In the genomic region with DNA sequence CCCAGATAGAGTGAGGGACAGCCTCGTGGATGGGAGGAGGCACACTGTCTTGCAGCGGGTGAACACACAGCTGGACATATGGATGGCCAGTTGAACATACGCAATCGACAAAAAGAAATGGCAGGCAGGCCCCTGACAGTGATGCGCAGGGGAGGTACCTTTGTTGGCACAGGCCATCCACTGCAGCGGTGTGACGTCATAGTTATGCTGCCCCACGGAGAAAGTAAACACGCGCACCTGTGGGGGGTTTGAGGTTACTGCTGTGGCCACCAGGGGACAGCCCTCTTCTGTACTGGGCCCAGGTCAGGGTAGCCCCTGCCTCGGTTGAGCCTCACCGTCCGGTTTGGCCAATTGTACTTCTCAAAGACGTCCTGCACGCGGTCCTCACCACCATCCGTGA, we compare ENCODE assay signal across 18 cellular contexts. TPM values are rescaled to one million over a fixed set of nuclear protein-coding genes. Genes with fewer than 3 reads are reported as not detected.
DNase-seq lines count a peak whose midpoint lies in the region; ATAC-seq, FAIRE-seq and TF ChIP-seq lines count a peak whose summit lies in the region.
"Had no signal": no experiment of that assay in that cellular context is flagged by ENCODE, and none has a peak within 500 bp of the region (broad histone marks: within the 10 kb centered on the region; RNA-seq: fewer than 3 reads in every experiment).

No MANE protein-coding gene starts in this region.

- H3K4me1 Mint-ChIP-seq in effector memory CD8-positive, alpha-beta T cell (ENCODE audit: low read depth in 2 of 2) = peaks cover 0 to 4% of the 10 kb centered on the region in 2 donors
- H3K4me1 Mint-ChIP-seq in neural crest cell = peaks cover 7% of the 10 kb centered on the region
- H3K4me1 Mint-ChIP-seq: B cell, IgD-negative memory B cell had no signal

- no peak for TF ChIP-seq CTCF in HepG2 (CRISPR knock-in tag; IDR thresholded peaks at IDR 0.05)
- TF ChIP-seq CTCF in right lobe of liver (IDR thresholded peaks at IDR 0.05) = no peak
- TF ChIP-seq CTCF in neural crest cell (conservative IDR thresholded peaks at IDR 0.05) = no peak
- no peak for TF ChIP-seq CTCF in thyroid gland (IDR thresholded peaks at IDR 0.05)

- H3K27me3 ChIP-seq in HepG2 (ENCODE audit: control insufficient read depth in 1 of 2, insufficient read depth in 2 of 2, low read length in 2 of 2) (peaks cover 9 to 29% of the 10 kb centered on the region in 2 experiments; a peak in 4 of 5 replicates), right lobe of liver (no peaks in the 10 kb centered on the region), thyroid gland (no peaks in the 10 kb centered on the region)
- H3K27me3 ChIP-seq: BLaER1 treated with 17β-estradiol and CSF1 and Interleukin-3, amounts not matched to agents 10 nM and 100 nM had no signal

- POLR2A ChIA-PET in HepG2 (lab: Yijun Ruan, JAX) = no interaction called here

- H3K4me3 Mint-ChIP-seq in effector memory CD8-positive, alpha-beta T cell = no peak overlapping the region
- H3K4me3 Mint-ChIP-seq in neural crest cell = no peak overlapping the region
- H3K4me3 Mint-ChIP-seq: B cell; CD8-positive, alpha-beta T cell; GM23338; IgD-negative memory B cell had no signal

- in situ Hi-C loops in HepG2 (cut with HindIII; ENCODE audit: extremely low pct_ligation_motif_present, low pct_unique_long_range_greater_than_20kb) = no loop called here

- no peak for ATAC-seq in HepG2
- ATAC-seq in right lobe of liver = no peak
- ATAC-seq in effector memory CD8-positive, alpha-beta T cell (replicated peaks) = no peak
- ATAC-seq: CD8-positive, alpha-beta T cell had no signal

- FAIRE-seq in HepG2 (lab: Jason Lieb, UNC) = no peak
- FAIRE-seq in urothelium cell line (lab: Jason Lieb, UNC) = peak; percentile 23

- H3K79me2 ChIP-seq in HepG2 (ENCODE audit: insufficient read depth, low read length) = no peaks in the 10 kb centered on the region

- 74% methylated on average over 10 of the region's 17 CpGs for WGBS in HepG2 (ENCODE audit: low lambda C conversion rate)
- 86% methylated on average over 10 of the region's 17 CpGs for WGBS in right lobe of liver (ENCODE audit: insufficient coverage, low coverage, low lambda C conversion rate, missing lambda C conversion rate)
- WGBS in thyroid gland, 2 donors = 91 to 95% methylated on average over 10 to 17 of the region's 17 CpGs

- TF ChIP-seq RAD21 in HepG2 (CRISPR knock-in tag; IDR thresholded peaks at IDR 0.05) = no peak

- H4K20me1 ChIP-seq in HepG2 (ENCODE audit: insufficient read depth, low read length) = no peaks in the 10 kb centered on the region
- H4K20me1 ChIP-seq: BLaER1 treated with 17β-estradiol and CSF1 and Interleukin-3, amounts not matched to agents 10 nM and 100 nM had no signal

- H3K27ac Mint-ChIP-seq in effector memory CD8-positive, alpha-beta T cell = peak overlapping the region; percentile 57 to 70
- H3K27ac Mint-ChIP-seq in neural crest cell (ENCODE audit: unreplicated experiment) = peak overlapping the region; percentile 78
- H3K27ac Mint-ChIP-seq: B cell; CD8-positive, alpha-beta T cell; GM23338; IgD-negative memory B cell had no signal

- TF ChIP-seq POLR2A in HepG2 (IDR thresholded peaks at IDR 0.05; ENCODE audit: insufficient read depth in 1 of 2, low read depth in 2 of 2, low read length in 2 of 2) (no peak), right lobe of liver (IDR thresholded peaks at IDR 0.05) (no peak), thyroid gland (IDR thresholded peaks at IDR 0.05) (no peak)

- H3K4me1 ChIP-seq in HepG2 (ENCODE audit: insufficient read depth, low read length) = peaks cover 16% of the 10 kb centered on the region
- no peaks in the 10 kb centered on the region for H3K4me1 ChIP-seq in right lobe of liver
- no peaks in the 10 kb centered on the region for H3K4me1 ChIP-seq in thyroid gland

- H3K9me3 ChIP-seq in HepG2 (ENCODE audit: low read length) = no peaks in the 10 kb centered on the region
- H3K9me3 ChIP-seq in right lobe of liver = no peaks in the 10 kb centered on the region
- no peaks in the 10 kb centered on the region for H3K9me3 ChIP-seq in thyroid gland
- H3K9me3 ChIP-seq: BLaER1 treated with 17β-estradiol and CSF1 and Interleukin-3, amounts not matched to agents 10 nM and 100 nM had no signal

- H3K36me3 ChIP-seq in HepG2 (replicated peaks in 1 of 2; ENCODE audit: control insufficient read depth in 1 of 2, insufficient read depth in 2 of 2, low read length in 2 of 2) (no peaks in the 10 kb centered on the region), right lobe of liver (no peaks in the 10 kb centered on the region), thyroid gland (no peaks in the 10 kb centered on the region)
- H3K36me3 ChIP-seq: BLaER1 treated with 17β-estradiol and CSF1 and Interleukin-3, amounts not matched to agents 10 nM and 100 nM had no signal

- no peak overlapping the region for H3K9ac ChIP-seq in HepG2 (ENCODE audit: insufficient read depth, low read depth, low read length)
- H3K9ac ChIP-seq: BLaER1 treated with 17β-estradiol and CSF1 and Interleukin-3, amounts not matched to agents 10 nM and 100 nM had no signal

- no peak overlapping the region for H2AFZ ChIP-seq in HepG2 (ENCODE audit: low read length)
- H2AFZ ChIP-seq: GM23338 had no signal

- CTCF ChIA-PET in HepG2 (lab: Yijun Ruan, JAX; ENCODE audit: low intra/inter-chr PET ratio, low total read pairs) = no interaction called here

- no peak overlapping the region for H3K4me2 ChIP-seq in HepG2 (ENCODE audit: low read depth, low read length)
- H3K4me2 ChIP-seq: BLaER1 treated with 17β-estradiol and CSF1 and Interleukin-3, amounts not matched to agents 10 nM and 100 nM; GM23338 had no signal

- intact Hi-C loops in HepG2 (cut with micrococcal nuclease; ENCODE audit: unreplicated experiment) = no loop called here
- intact Hi-C loops in right lobe of liver (cut with DNase I) = loop anchor here in 1 of 2 donors (10.0 kb wide), 1 partner anchor 156 kb away; no protein-coding TSS in a partner anchor
- intact Hi-C loops in thyroid gland (cut with DNase I) = no loop called here

- H3K27ac ChIP-seq in HepG2 (ENCODE audit: extremely low read length, insufficient read depth, low read length) = no peak overlapping the region
- no peak overlapping the region for H3K27ac ChIP-seq in right lobe of liver
- no peak overlapping the region for H3K27ac ChIP-seq in thyroid gland
- H3K27ac ChIP-seq: BLaER1 treated with 17β-estradiol and CSF1 and Interleukin-3, amounts not matched to agents 10 nM and 100 nM; HL-60 had no signal

- no TSS peak for BruUV-seq in HepG2 (replicated peaks; lab: Mats Ljungman, UMichigan)

- H3K9me3 Mint-ChIP-seq in effector memory CD8-positive, alpha-beta T cell = no peaks in the 10 kb centered on the region
- no peaks in the 10 kb centered on the region for H3K9me3 Mint-ChIP-seq in neural crest cell
- H3K9me3 Mint-ChIP-seq: CD8-positive, alpha-beta T cell; GM23338; IgD-negative memory B cell had no signal

- TF ChIP-seq EP300 in HepG2 (IDR thresholded peaks at IDR 0.05; ENCODE audit: low read depth in 2 of 2, low read length in 2 of 2) = no peak
- TF ChIP-seq EP300 in HepG2 (CRISPR knock-in tag; IDR thresholded peaks at IDR 0.05; ENCODE audit: borderline replicate concordance) = no peak

- peaks cover 3% of the 10 kb centered on the region for H3K36me3 Mint-ChIP-seq in effector memory CD8-positive, alpha-beta T cell (ENCODE audit: insufficient read depth)
- H3K36me3 Mint-ChIP-seq in neural crest cell (ENCODE audit: low read depth) = no peaks in the 10 kb centered on the region
- H3K36me3 Mint-ChIP-seq: CD8-positive, alpha-beta T cell; IgD-negative memory B cell had no signal

- no peak for DNase-seq in HepG2 (ENCODE audit: low spot score)
- no peak for DNase-seq in right lobe of liver
- no peak for DNase-seq in effector memory CD8-positive, alpha-beta T cell
- no peak for DNase-seq in neural crest cell (ENCODE audit: low read depth, low spot score)
- DNase-seq in urothelium cell line (ENCODE audit: low spot score) = no peak
- DNase-seq in NCI-H1105 (lab: John Stamatoyannopoulos, UW) = no peak
- no peak for DNase-seq in OCI-M1 (lab: John Stamatoyannopoulos, UW)
- DNase-seq in thyroid gland = no peak
- DNase-seq: 8988T; Calu3; CD8-positive, alpha-beta T cell; DMS79 treated with DMSO at 0.1 percent for 48 hours; GF-D8 had no signal

- H3K27me3 Mint-ChIP-seq in effector memory CD8-positive, alpha-beta T cell = no peaks in the 10 kb centered on the region
- no peaks in the 10 kb centered on the region for H3K27me3 Mint-ChIP-seq in neural crest cell (ENCODE audit: low read depth)
- H3K27me3 Mint-ChIP-seq: IgD-negative memory B cell had no signal

- H3K4me3 ChIP-seq in HepG2 (replicated peaks in 1 of 3; ENCODE audit: insufficient read depth in 1 of 3, low read depth in 2 of 3, low read length in 3 of 3) = no peak overlapping the region
- H3K4me3 ChIP-seq in right lobe of liver = no peak overlapping the region
- no peak overlapping the region for H3K4me3 ChIP-seq in thyroid gland (replicated peaks in 1 of 3)
- H3K4me3 ChIP-seq: BLaER1 treated with 17β-estradiol and CSF1 and Interleukin-3, amounts not matched to agents 10 nM and 100 nM; GM23338 had no signal

RNA-seq across cellular contexts. Expression of a gene that starts 19.4 kb away (rescaled TPM):
- total RNA-seq in HepG2 (2016; rRNA removed; fragmentation: Illumina TruSeq; extraction: Trizol) = 15.2 and 30.7 TPM in 2 replicates
- 4.8 and 5.2 TPM in 2 replicates for total RNA-seq in HepG2 (2016; cell fraction: cytosol; rRNA removed; fragmentation: Illumina TruSeq; extraction: Trizol; ENCODE audit: low read depth)
- total RNA-seq in HepG2 (2016; cell fraction: insoluble cytoplasmic fraction; rRNA removed; fragmentation: Illumina TruSeq; extraction: Trizol) = 18.3 and 29.9 TPM in 2 replicates
- total RNA-seq in HepG2 (2016; cell fraction: membrane; rRNA removed; fragmentation: Illumina TruSeq; extraction: Trizol) = 11.2 and 12.9 TPM in 2 replicates
- total RNA-seq in HepG2 (2016; cell fraction: nucleus; rRNA removed; fragmentation: Illumina TruSeq; extraction: Trizol) = 25.2 and 25.9 TPM in 2 replicates
- 22.1 and 31.0 TPM in 2 replicates for polyA plus RNA-seq in HepG2 (2011; rRNA removed)
- polyA plus RNA-seq in HepG2 (2011; cell fraction: cytosol; rRNA removed) = 27.0 and 35.1 TPM in 2 replicates
- polyA plus RNA-seq in HepG2 (2011; cell fraction: nucleus; rRNA removed) = 21.0 and 23.7 TPM in 2 replicates
- 14.3 and 23.3 TPM in 2 replicates for polyA plus RNA-seq in HepG2 (2012)
- 3.1 and 3.5 TPM in 2 replicates for polyA plus RNA-seq in HepG2 (2016; cell fraction: cytosol; fragmentation: Illumina TruSeq; extraction: Trizol; ENCODE audit: low read depth)
- 19.0 and 20.7 TPM in 2 replicates for polyA plus RNA-seq in HepG2 (2016; cell fraction: insoluble cytoplasmic fraction; fragmentation: Illumina TruSeq; extraction: Trizol; ENCODE audit: low read depth)
- polyA plus RNA-seq in HepG2 (2016; cell fraction: membrane; fragmentation: Illumina TruSeq; extraction: Trizol; ENCODE audit: low read depth) = 7.4 and 9.5 TPM in 2 replicates
- 41.3 and 45.4 TPM in 2 replicates for polyA plus RNA-seq in HepG2 (2016; cell fraction: nucleus; fragmentation: Illumina TruSeq; extraction: Trizol; ENCODE audit: insufficient read depth, low read depth)
- polyA minus RNA-seq in HepG2 (2011; rRNA and poly(A)+ RNA removed; ENCODE audit: low replicate concordance) = 64.3 and 65.6 TPM in 2 replicates
- 21.5 and 22.0 TPM in 2 replicates for polyA minus RNA-seq in HepG2 (2011; cell fraction: cytosol; rRNA and poly(A)+ RNA removed)
- 12.6 and 13.4 TPM in 2 replicates for polyA minus RNA-seq in HepG2 (2011; cell fraction: nucleus; rRNA and poly(A)+ RNA removed)
- total RNA-seq in right lobe of liver = 10 to 100 TPM; 15.0 to 30.9 (median 19.2) TPM
- 37.8 and 39.2 TPM in 2 replicates for total RNA-seq in neural crest cell
- total RNA-seq in thyroid gland = 100 to 1,000 TPM in 1 of 4 donors, 10 to 100 TPM in 3; 70.0 to 111 (median 85.1) TPM

RNA-seq across cellular contexts. Expression of a gene that starts 28.1 kb away (rescaled TPM):
- total RNA-seq in HepG2 (2016; rRNA removed; fragmentation: Illumina TruSeq; extraction: Trizol) (9.1 and 17.2 TPM in 2 replicates), right lobe of liver (10 to 100 TPM; 14.3 to 29.4 (median 20.7) TPM), neural crest cell (11.7 and 12.8 TPM in 2 replicates), thyroid gland (10 to 100 TPM; 23.6 to 66.0 (median 43.6) TPM)
- 6.8 and 7.1 TPM in 2 replicates for total RNA-seq in HepG2 (2016; cell fraction: cytosol; rRNA removed; fragmentation: Illumina TruSeq; extraction: Trizol; ENCODE audit: low read depth)
- total RNA-seq in HepG2 (2016; cell fraction: insoluble cytoplasmic fraction; rRNA removed; fragmentation: Illumina TruSeq; extraction: Trizol) = 10.9 and 17.6 TPM in 2 replicates
- 8.0 and 11.0 TPM in 2 replicates for total RNA-seq in HepG2 (2016; cell fraction: membrane; rRNA removed; fragmentation: Illumina TruSeq; extraction: Trizol)
- total RNA-seq in HepG2 (2016; cell fraction: nucleus; rRNA removed; fragmentation: Illumina TruSeq; extraction: Trizol) = 14.5 and 17.6 TPM in 2 replicates
- 11.1 and 13.0 TPM in 2 replicates for polyA plus RNA-seq in HepG2 (2011; rRNA removed)
- 12.5 and 18.2 TPM in 2 replicates for polyA plus RNA-seq in HepG2 (2011; cell fraction: cytosol; rRNA removed)
- 19.9 and 20.1 TPM in 2 replicates for polyA plus RNA-seq in HepG2 (2011; cell fraction: nucleus; rRNA removed)
- polyA plus RNA-seq in HepG2 (2012) = 5.5 and 7.1 TPM in 2 replicates
- 4.0 and 5.4 TPM in 2 replicates for polyA plus RNA-seq in HepG2 (2016; cell fraction: cytosol; fragmentation: Illumina TruSeq; extraction: Trizol; ENCODE audit: low read depth)
- 7.6 and 9.4 TPM in 2 replicates for polyA plus RNA-seq in HepG2 (2016; cell fraction: insoluble cytoplasmic fraction; fragmentation: Illumina TruSeq; extraction: Trizol; ENCODE audit: low read depth)
- polyA plus RNA-seq in HepG2 (2016; cell fraction: membrane; fragmentation: Illumina TruSeq; extraction: Trizol; ENCODE audit: low read depth) = 5.1 and 6.2 TPM in 2 replicates
- 21.6 and 22.2 TPM in 2 replicates for polyA plus RNA-seq in HepG2 (2016; cell fraction: nucleus; fragmentation: Illumina TruSeq; extraction: Trizol; ENCODE audit: insufficient read depth, low read depth)
- 25.5 and 51.4 TPM in 2 replicates for polyA minus RNA-seq in HepG2 (2011; rRNA and poly(A)+ RNA removed; ENCODE audit: low replicate concordance)
- 3.2 and 4.9 TPM in 2 replicates for polyA minus RNA-seq in HepG2 (2011; cell fraction: cytosol; rRNA and poly(A)+ RNA removed)
- 8.7 and 11.7 TPM in 2 replicates for polyA minus RNA-seq in HepG2 (2011; cell fraction: nucleus; rRNA and poly(A)+ RNA removed)

RNA-seq across cellular contexts. Expression of a gene that starts 28.2 kb away (rescaled TPM):
- total RNA-seq in HepG2 (2016; rRNA removed; fragmentation: Illumina TruSeq; extraction: Trizol) = 25.3 and 30.6 TPM in 2 replicates
- total RNA-seq in HepG2 (2016; cell fraction: cytosol; rRNA removed; fragmentation: Illumina TruSeq; extraction: Trizol; ENCODE audit: low read depth) = 8.8 and 10.0 TPM in 2 replicates
- 30.7 and 30.9 TPM in 2 replicates for total RNA-seq in HepG2 (2016; cell fraction: insoluble cytoplasmic fraction; rRNA removed; fragmentation: Illumina TruSeq; extraction: Trizol)
- 12.0 and 12.5 TPM in 2 replicates for total RNA-seq in HepG2 (2016; cell fraction: membrane; rRNA removed; fragmentation: Illumina TruSeq; extraction: Trizol)
- total RNA-seq in HepG2 (2016; cell fraction: nucleus; rRNA removed; fragmentation: Illumina TruSeq; extraction: Trizol) = 18.9 and 19.6 TPM in 2 replicates
- 51.4 and 52.7 TPM in 2 replicates for polyA plus RNA-seq in HepG2 (2011; rRNA removed)
- 34.7 and 41.4 TPM in 2 replicates for polyA plus RNA-seq in HepG2 (2011; cell fraction: cytosol; rRNA removed)
- polyA plus RNA-seq in HepG2 (2011; cell fraction: nucleus; rRNA removed) = 127 and 140 TPM in 2 replicates
- polyA plus RNA-seq in HepG2 (2012) = 13.7 and 18.3 TPM in 2 replicates
- polyA plus RNA-seq in HepG2 (2016; cell fraction: cytosol; fragmentation: Illumina TruSeq; extraction: Trizol; ENCODE audit: low read depth) = 5.2 and 6.1 TPM in 2 replicates
- 22.7 and 25.4 TPM in 2 replicates for polyA plus RNA-seq in HepG2 (2016; cell fraction: insoluble cytoplasmic fraction; fragmentation: Illumina TruSeq; extraction: Trizol; ENCODE audit: low read depth)
- polyA plus RNA-seq in HepG2 (2016; cell fraction: membrane; fragmentation: Illumina TruSeq; extraction: Trizol; ENCODE audit: low read depth) = 7.5 and 10.8 TPM in 2 replicates
- polyA plus RNA-seq in HepG2 (2016; cell fraction: nucleus; fragmentation: Illumina TruSeq; extraction: Trizol; ENCODE audit: insufficient read depth, low read depth) = 37.1 and 38.0 TPM in 2 replicates
- 32.6 and 44.8 TPM in 2 replicates for polyA minus RNA-seq in HepG2 (2011; rRNA and poly(A)+ RNA removed; ENCODE audit: low replicate concordance)
- polyA minus RNA-seq in HepG2 (2011; cell fraction: cytosol; rRNA and poly(A)+ RNA removed) = 11.1 and 13.9 TPM in 2 replicates
- polyA minus RNA-seq in HepG2 (2011; cell fraction: nucleus; rRNA and poly(A)+ RNA removed) = 21.0 and 32.1 TPM in 2 replicates
- 10 to 100 TPM; 10.6 to 18.3 (median 14.4) TPM for total RNA-seq in right lobe of liver
- total RNA-seq in neural crest cell = 29.7 and 30.6 TPM in 2 replicates
- 10 to 100 TPM; 13.4 to 30.6 (median 24.7) TPM for total RNA-seq in thyroid gland

RNA-seq across cellular contexts. Expression of a gene that starts 33.2 kb away (rescaled TPM):
- total RNA-seq in HepG2 (2016; rRNA removed; fragmentation: Illumina TruSeq; extraction: Trizol) = 0.49 and 0.60 TPM in 2 replicates
- 0.40 and 0.53 TPM in 2 replicates for total RNA-seq in HepG2 (2016; cell fraction: cytosol; rRNA removed; fragmentation: Illumina TruSeq; extraction: Trizol; ENCODE audit: low read depth)
- 0.33 and 0.56 TPM in 2 replicates for total RNA-seq in HepG2 (2016; cell fraction: insoluble cytoplasmic fraction; rRNA removed; fragmentation: Illumina TruSeq; extraction: Trizol)
- total RNA-seq in HepG2 (2016; cell fraction: membrane; rRNA removed; fragmentation: Illumina TruSeq; extraction: Trizol) = 0.15 and 0.52 TPM in 2 replicates
- 0.44 and 1.2 TPM in 2 replicates for total RNA-seq in HepG2 (2016; cell fraction: nucleus; rRNA removed; fragmentation: Illumina TruSeq; extraction: Trizol)
- polyA plus RNA-seq in HepG2 (2011; rRNA removed) = 0.74 and 1.8 TPM in 2 replicates
- polyA plus RNA-seq in HepG2 (2011; cell fraction: cytosol; rRNA removed) = 0.30 and 0.62 TPM in 2 replicates
- polyA plus RNA-seq in HepG2 (2011; cell fraction: nucleus; rRNA removed) = 6.6 and 8.0 TPM in 2 replicates
- 0.51 and 1.8 TPM in 2 replicates for polyA plus RNA-seq in HepG2 (2012)
- 0.24 and 0.28 TPM in 2 replicates for polyA plus RNA-seq in HepG2 (2016; cell fraction: cytosol; fragmentation: Illumina TruSeq; extraction: Trizol; ENCODE audit: low read depth)
- not detected in 2 replicates for polyA plus RNA-seq in HepG2 (2016; cell fraction: insoluble cytoplasmic fraction; fragmentation: Illumina TruSeq; extraction: Trizol; ENCODE audit: low read depth)
- 0.17 and 0.38 TPM in 2 replicates for polyA plus RNA-seq in HepG2 (2016; cell fraction: membrane; fragmentation: Illumina TruSeq; extraction: Trizol; ENCODE audit: low read depth)
- 1.5 and 2.3 TPM in 2 replicates for polyA plus RNA-seq in HepG2 (2016; cell fraction: nucleus; fragmentation: Illumina TruSeq; extraction: Trizol; ENCODE audit: insufficient read depth, low read depth)
- 0.54 and 0.56 TPM in 2 replicates for polyA minus RNA-seq in HepG2 (2011; rRNA and poly(A)+ RNA removed; ENCODE audit: low replicate concordance)
- polyA minus RNA-seq in HepG2 (2011; cell fraction: cytosol; rRNA and poly(A)+ RNA removed) = not detected in 2 replicates
- 0.50 and 0.52 TPM in 2 replicates for polyA minus RNA-seq in HepG2 (2011; cell fraction: nucleus; rRNA and poly(A)+ RNA removed)
- total RNA-seq in right lobe of liver = under 1 TPM; 0.25 to 0.70 (median 0.46) TPM
- 2.3 and 2.5 TPM in 2 replicates for total RNA-seq in neural crest cell
- 1 to 10 TPM; 3.6 to 8.1 (median 4.4) TPM for total RNA-seq in thyroid gland
- polyA plus RNA-seq: IgD-negative memory B cell had no signal

RNA-seq across cellular contexts. Expression of a gene that starts 38.1 kb away (rescaled TPM):
- 7.7 and 10.2 TPM in 2 replicates for total RNA-seq in HepG2 (2016; rRNA removed; fragmentation: Illumina TruSeq; extraction: Trizol)
- 2.7 TPM in 2 replicates for total RNA-seq in HepG2 (2016; cell fraction: cytosol; rRNA removed; fragmentation: Illumina TruSeq; extraction: Trizol; ENCODE audit: low read depth)
- total RNA-seq in HepG2 (2016; cell fraction: insoluble cytoplasmic fraction; rRNA removed; fragmentation: Illumina TruSeq; extraction: Trizol) = 7.2 and 11.0 TPM in 2 replicates
- total RNA-seq in HepG2 (2016; cell fraction: membrane; rRNA removed; fragmentation: Illumina TruSeq; extraction: Trizol) = 5.2 and 5.8 TPM in 2 replicates
- total RNA-seq in HepG2 (2016; cell fraction: nucleus; rRNA removed; fragmentation: Illumina TruSeq; extraction: Trizol) = 13.0 and 14.3 TPM in 2 replicates
- polyA plus RNA-seq in HepG2 (2011; rRNA removed) = 27.5 and 28.6 TPM in 2 replicates
- polyA plus RNA-seq in HepG2 (2011; cell fraction: cytosol; rRNA removed) = 23.8 and 31.2 TPM in 2 replicates
- 38.6 and 41.6 TPM in 2 replicates for polyA plus RNA-seq in HepG2 (2011; cell fraction: nucleus; rRNA removed)
- 11.2 and 17.2 TPM in 2 replicates for polyA plus RNA-seq in HepG2 (2012)
- polyA plus RNA-seq in HepG2 (2016; cell fraction: cytosol; fragmentation: Illumina TruSeq; extraction: Trizol; ENCODE audit: low read depth) = 2.5 and 2.6 TPM in 2 replicates
- 7.5 and 8.1 TPM in 2 replicates for polyA plus RNA-seq in HepG2 (2016; cell fraction: insoluble cytoplasmic fraction; fragmentation: Illumina TruSeq; extraction: Trizol; ENCODE audit: low read depth)
- polyA plus RNA-seq in HepG2 (2016; cell fraction: membrane; fragmentation: Illumina TruSeq; extraction: Trizol; ENCODE audit: low read depth) = 3.3 TPM in 2 replicates
- polyA plus RNA-seq in HepG2 (2016; cell fraction: nucleus; fragmentation: Illumina TruSeq; extraction: Trizol; ENCODE audit: insufficient read depth, low read depth) = 32.3 and 32.6 TPM in 2 replicates
- 14.7 and 35.5 TPM in 2 replicates for polyA minus RNA-seq in HepG2 (2011; rRNA and poly(A)+ RNA removed; ENCODE audit: low replicate concordance)
- 4.9 and 5.4 TPM in 2 replicates for polyA minus RNA-seq in HepG2 (2011; cell fraction: cytosol; rRNA and poly(A)+ RNA removed)
- 9.9 and 10.0 TPM in 2 replicates for polyA minus RNA-seq in HepG2 (2011; cell fraction: nucleus; rRNA and poly(A)+ RNA removed)
- 10 to 100 TPM in 3 of 6 experiments, 1 to 10 TPM in 3; 5.2 to 17.8 (median 9.1) TPM for total RNA-seq in right lobe of liver
- 15.1 and 16.8 TPM in 2 replicates for total RNA-seq in neural crest cell
- 10 to 100 TPM; 18.9 to 42.6 (median 24.8) TPM for total RNA-seq in thyroid gland
